ENCODE assay signal across 2 cellular contexts in genomic region chr6:31588871-31589650, GRCh38.
TF ChIP-seq lines count a peak whose summit lies in the region.

No MANE protein-coding gene starts in this region.

TF ChIP-seq in SK-N-SH treated with all-trans-retinoic acid at 6 μM for 48 hours, 23 proteins besides CTCF, POLR2A, EP300 and RAD21 (continued from another document):
- TF ChIP-seq POU6F1 (CRISPR knock-in tag; IDR thresholded peaks at IDR 0.05; ENCODE audit: borderline replicate concordance, low read depth) (no peak), SNAI2 (CRISPR knock-in tag; IDR thresholded peaks at IDR 0.05) (no peak), BACH2 (CRISPR knock-in tag; IDR thresholded peaks at IDR 0.05; ENCODE audit: borderline replicate concordance) (no peak), PPARA (CRISPR knock-in tag; IDR thresholded peaks at IDR 0.05; ENCODE audit: borderline replicate concordance) (no peak), ESRRG (CRISPR knock-in tag; IDR thresholded peaks at IDR 0.05) (no peak), ZNF70 (CRISPR knock-in tag; IDR thresholded peaks at IDR 0.05) (no peak), ZNF565 (CRISPR knock-in tag; conservative IDR thresholded peaks at IDR 0.05; ENCODE audit: low read depth) (no peak), OSR1 (CRISPR knock-in tag; IDR thresholded peaks at IDR 0.05) (no peak), TCF4 (CRISPR knock-in tag; IDR thresholded peaks at IDR 0.05; ENCODE audit: borderline replicate concordance) (no peak)
TF ChIP-seq in SK-N-SH treated with all-trans-retinoic acid at 6 μM for 48 hours: peak in this region for 0.

TF ChIP-seq in SK-N-SH, 30 proteins besides CTCF, POLR2A, EP300 and RAD21 (continued from another document):
- TF ChIP-seq IRF3 (IDR thresholded peaks at IDR 0.05; ENCODE audit: low read depth, low read length) = no peak
- no peak for TF ChIP-seq USF2 (IDR thresholded peaks at IDR 0.05; ENCODE audit: borderline replicate concordance, low read depth, low read length)
- TF ChIP-seq FOSL2 (IDR thresholded peaks at IDR 0.05; ENCODE audit: borderline replicate concordance, low read depth) = no peak
- TF ChIP-seq ELF1 (IDR thresholded peaks at IDR 0.05) = no peak
- no peak for TF ChIP-seq RXRA (IDR thresholded peaks at IDR 0.05; ENCODE audit: borderline replicate concordance, low read depth)
- TF ChIP-seq EZH2phosphoT487 (IDR thresholded peaks at IDR 0.05; ENCODE audit: borderline replicate concordance, low read depth) = no peak
- no peak for TF ChIP-seq MAX (IDR thresholded peaks at IDR 0.05; ENCODE audit: low read depth)
- TF ChIP-seq POLR2AphosphoS5 (IDR thresholded peaks at IDR 0.05; ENCODE audit: low read depth, low read length) = no peak
- TF ChIP-seq JUND (IDR thresholded peaks at IDR 0.05) = no peak
- no peak for TF ChIP-seq TEAD4 (IDR thresholded peaks at IDR 0.05; ENCODE audit: borderline replicate concordance, insufficient read depth)
- TF ChIP-seq NRF1 (IDR thresholded peaks at IDR 0.05; ENCODE audit: low read depth, low read length) = no peak
- TF ChIP-seq MEF2A (IDR thresholded peaks at IDR 0.05; ENCODE audit: borderline replicate concordance, low read depth) = no peak
- TF ChIP-seq TAF1 (IDR thresholded peaks at IDR 0.05; ENCODE audit: borderline replicate concordance, low read depth, low read length) = no peak
TF ChIP-seq in SK-N-SH: peak in this region for 0.
